Comparison of ENCODE assay signal across 25 cellular contexts in the genomic region with DNA sequence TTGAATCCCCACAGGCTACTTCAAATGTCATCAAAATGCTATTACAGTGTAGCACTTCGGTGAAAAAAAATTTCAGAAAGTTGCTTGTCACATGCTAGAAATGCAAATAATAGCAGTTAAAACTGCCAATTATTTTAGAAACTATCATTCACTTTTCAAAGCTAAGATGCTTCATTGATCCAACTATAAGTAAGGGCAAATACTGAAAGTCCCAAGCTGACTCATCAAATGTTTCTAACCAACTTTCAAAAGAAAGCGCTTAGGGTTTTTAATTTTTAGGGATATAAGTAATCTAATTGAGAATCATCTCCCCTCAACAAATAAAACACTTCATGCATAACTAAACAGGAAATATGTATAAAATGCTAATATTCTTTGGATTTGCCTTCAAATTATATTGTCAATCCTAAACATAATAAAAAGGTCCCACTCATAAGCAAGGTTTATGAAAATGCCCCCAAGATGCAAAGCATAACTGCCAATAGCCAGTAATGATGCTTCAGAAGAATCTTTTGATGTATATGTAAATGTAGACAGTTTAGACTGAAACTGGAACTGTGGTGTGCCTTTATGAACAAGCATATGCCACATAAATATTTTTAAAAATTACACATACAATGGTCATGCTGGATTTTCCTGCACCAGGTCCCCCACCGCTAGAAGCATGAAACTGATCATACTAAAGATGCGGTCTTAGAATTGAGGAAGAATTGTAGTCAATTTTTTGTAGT. TPM values are rescaled to one million over a fixed set of nuclear protein-coding genes. Genes with fewer than 3 reads are reported as not detected.
DNase-seq lines count a peak whose midpoint lies in the region; ATAC-seq and TF ChIP-seq lines count a peak whose summit lies in the region.
"Had no signal": no experiment of that assay in that cellular context is flagged by ENCODE, and none has a peak within 500 bp of the region (broad histone marks: within the 10 kb centered on the region; RNA-seq: fewer than 3 reads in every experiment).

No MANE protein-coding gene starts in this region.

- no peak overlapping the region for H2AK9ac ChIP-seq in IMR-90 (replicated peaks; ENCODE audit: low read depth, low read length, poor library complexity)

- in situ Hi-C loops in mammary epithelial cell (cut with MboI; ENCODE audit: low sequenced_read_pairs in 2 of 2): no loop called here
- in situ Hi-C loops in IMR-90 (cut with MboI; ENCODE audit: low sequenced_read_pairs): no loop called here

- H3K36me3 Mint-ChIP-seq in MCF 10A (ENCODE audit: insufficient read depth, unreplicated experiment): peaks cover 79% of the 10 kb centered on the region
- H3K36me3 Mint-ChIP-seq in memory B cell: peaks cover 40% of the 10 kb centered on the region
- H3K36me3 Mint-ChIP-seq in neural progenitor cell: peaks cover 53% of the 10 kb centered on the region

- H3K27me3 ChIP-seq in mammary epithelial cell (ENCODE audit: insufficient read depth, low read length) (no peaks in the 10 kb centered on the region), IMR-90 (ENCODE audit: control insufficient read depth, insufficient read depth, low read length) (no peaks in the 10 kb centered on the region), thyroid gland (no peaks in the 10 kb centered on the region), neural progenitor cell (no peaks in the 10 kb centered on the region)

- H3K79me1 ChIP-seq in IMR-90 (ENCODE audit: low read depth in 1 of 2, low read length in 2 of 2): no peaks in the 10 kb centered on the region

- dilution Hi-C loops in mammary epithelial cell (cut with HindIII; ENCODE audit: low sequenced_read_pairs): no loop called here
- dilution Hi-C loops in IMR-90 (cut with HindIII; ENCODE audit: low sequenced_read_pairs, unreplicated experiment): no loop called here

- ATAC-seq in HG02588 (IDR thresholded peaks at IDR 0.05; ENCODE audit: unreplicated experiment) (peak; percentile 49), IMR-90 (ENCODE audit: low read depth) (no peak), memory B cell (ENCODE audit: low read depth) (no peak), HG03095 (IDR thresholded peaks at IDR 0.05; ENCODE audit: unreplicated experiment) (no peak)
- ATAC-seq: A549, GM23338, HCT116 had no signal

- H4K5ac ChIP-seq in IMR-90 (ENCODE audit: low read depth, low read length): no peak overlapping the region

- H2BK20ac ChIP-seq in IMR-90 (ENCODE audit: low read depth, low read length): no peak overlapping the region

- H3K4me1 ChIP-seq in mammary epithelial cell (ENCODE audit: insufficient read depth, low read length): peaks cover 9% of the 10 kb centered on the region
- H3K4me1 ChIP-seq in IMR-90 (ENCODE audit: control insufficient read depth, insufficient read depth, low read length): peaks cover under 1% of the 10 kb centered on the region; the same call in 1 of the 2 replicates
- H3K4me1 ChIP-seq in thyroid gland: peaks cover 0 to 1% of the 10 kb centered on the region in 2 donors
- H3K4me1 ChIP-seq in neural progenitor cell: no peaks in the 10 kb centered on the region

- TF ChIP-seq POLR2A in IMR-90 (IDR thresholded peaks at IDR 0.05; ENCODE audit: low read depth, low read length): no peak
- no peak for TF ChIP-seq POLR2A in thyroid gland (IDR thresholded peaks at IDR 0.05)

- H2BK120ac ChIP-seq in IMR-90 (ENCODE audit: low read depth, low read length): no peak overlapping the region

- peak overlapping the region; percentile 31 for H3K27ac Mint-ChIP-seq in MCF 10A (ENCODE audit: low read depth, unreplicated experiment)
- H3K27ac Mint-ChIP-seq in memory B cell: peak overlapping the region; percentile 39
- no peak overlapping the region for H3K27ac Mint-ChIP-seq in neural progenitor cell
- H3K27ac Mint-ChIP-seq: CD4-positive, alpha-beta T cell; GM23338 had no signal

- H3K4me3 Mint-ChIP-seq in MCF 10A (ENCODE audit: unreplicated experiment): no peak overlapping the region
- no peak overlapping the region for H3K4me3 Mint-ChIP-seq in memory B cell
- H3K4me3 Mint-ChIP-seq in neural progenitor cell: no peak overlapping the region
- H3K4me3 Mint-ChIP-seq: CD4-positive, alpha-beta T cell; GM23338 had no signal

- H3K27me3 Mint-ChIP-seq in MCF 10A (ENCODE audit: insufficient read depth, unreplicated experiment) (no peaks in the 10 kb centered on the region), memory B cell (no peaks in the 10 kb centered on the region), neural progenitor cell (ENCODE audit: insufficient read depth, low read depth) (no peaks in the 10 kb centered on the region)
- H3K27me3 Mint-ChIP-seq: CD4-positive, alpha-beta T cell had no signal

- TF ChIP-seq CTCF in MCF 10A (IDR thresholded peaks at IDR 0.05; ENCODE audit: unreplicated experiment) (no peak), mammary epithelial cell (conservative IDR thresholded peaks at IDR 0.05 in 1 of 2, IDR thresholded peaks at IDR 0.05 in 1 of 2; ENCODE audit: extremely low read depth in 1 of 2, insufficient read depth in 1 of 2, low read depth in 1 of 2, low read length in 2 of 2) (no peak), IMR-90 (conservative IDR thresholded peaks at IDR 0.05; ENCODE audit: low read depth, low read length) (no peak), thyroid gland (IDR thresholded peaks at IDR 0.05) (no peak), neural progenitor cell (IDR thresholded peaks at IDR 0.05) (no peak)

- CTCF ChIA-PET in MCF 10A (lab: Yijun Ruan, JAX) (interaction anchor here (1.0 to 1.2 kb wide), 3 partner anchors 23 to 38 kb away, joined by 3 to 4 read pairs (median 3); no protein-coding TSS in a partner anchor), mammary epithelial cell (lab: Charles Lee; ENCODE audit: low non-redundant PET) (no interaction called here), IMR-90 (lab: Yijun Ruan, JAX) (no interaction called here)

- H3K4me3 ChIP-seq in mammary epithelial cell (replicated peaks in 1 of 3; ENCODE audit: insufficient read depth in 1 of 3, low read depth in 2 of 3, low read length in 3 of 3): no peak overlapping the region
- no peak overlapping the region for H3K4me3 ChIP-seq in IMR-90 (ENCODE audit: insufficient read depth, low read depth, low read length)
- H3K4me3 ChIP-seq in thyroid gland (replicated peaks in 1 of 3): no peak overlapping the region
- H3K4me3 ChIP-seq in neural progenitor cell: no peak overlapping the region
- H3K4me3 ChIP-seq: A549, GM23338, SK-N-MC had no signal

- intact Hi-C loops in MCF 10A (cut with micrococcal nuclease): no loop called here
- intact Hi-C loops in mammary epithelial cell (cut with micrococcal nuclease): no loop called here
- intact Hi-C loops in IMR-90 (cut with micrococcal nuclease): no loop called here
- intact Hi-C loops in thyroid gland (cut with DNase I): no loop called here

- H2AK5ac ChIP-seq in IMR-90 (ENCODE audit: low read depth, low read length): no peak overlapping the region

- H2BK15ac ChIP-seq in IMR-90 (ENCODE audit: low read depth, low read length): no peak overlapping the region

- H3K18ac ChIP-seq in IMR-90 (ENCODE audit: low read depth, low read length): no peak overlapping the region

- H3K9me3 Mint-ChIP-seq in MCF 10A (ENCODE audit: unreplicated experiment): peaks cover 8% of the 10 kb centered on the region
- peaks cover 2% of the 10 kb centered on the region for H3K9me3 Mint-ChIP-seq in memory B cell
- H3K9me3 Mint-ChIP-seq in neural progenitor cell: no peaks in the 10 kb centered on the region
- H3K9me3 Mint-ChIP-seq: CD4-positive, alpha-beta T cell; GM23338 had no signal

- H3F3A ChIP-seq in neural progenitor cell (ENCODE audit: low read depth): no peaks in the 10 kb centered on the region

- whole genome bisulfite sequencing in mammary epithelial cell (ENCODE audit: low coverage, missing lambda C conversion rate): 93% methylated on average over 4 of the region's 4 CpGs
- WGBS in IMR-90 (ENCODE audit: extremely low coverage in 2 of 2, insufficient read length in 1 of 2), 2 experiments: 100% methylated on average over 1 of the region's 4 CpGs; no CpG with 5 or more reads in 1 of the 2 experiments
- 95% methylated on average over 4 of the region's 4 CpGs for WGBS in thyroid gland, 2 donors

- H3K9ac ChIP-seq in mammary epithelial cell (ENCODE audit: insufficient read depth, low read length) (no peak overlapping the region), IMR-90 (ENCODE audit: low read depth, low read length) (no peak overlapping the region), neural progenitor cell (no peak overlapping the region)

- no peak overlapping the region for H2BK5ac ChIP-seq in IMR-90 (ENCODE audit: low read depth, low read length, poor library complexity, severe bottlenecking)

- no peak overlapping the region for H3K23ac ChIP-seq in IMR-90 (ENCODE audit: low read depth, low read length)

- DNase-seq in MCF 10A (ENCODE audit: unreplicated experiment): no peak
- no peak for DNase-seq in mammary epithelial cell
- DNase-seq in IMR-90: no peak
- DNase-seq in memory B cell (ENCODE audit: low spot score in 2 of 2): no peak
- no peak for DNase-seq in thyroid gland
- DNase-seq in neural progenitor cell (ENCODE audit: low spot score): no peak
- DNase-seq: Caco-2; CD4-positive, alpha-beta T cell; DMS153; GDM1; NCI-H1105 treated with DMSO at 0.1 percent for 48 hours; NCI-H1694; NCI-H774; SHP77 had no signal

- no peak overlapping the region for H3K27ac ChIP-seq in mammary epithelial cell (ENCODE audit: insufficient read depth, low read depth, low read length)
- H3K27ac ChIP-seq in IMR-90 (ENCODE audit: insufficient read depth, low read length): no peak overlapping the region
- H3K27ac ChIP-seq in thyroid gland: no peak overlapping the region
- H3K27ac ChIP-seq in neural progenitor cell: no peak overlapping the region
- H3K27ac ChIP-seq: A549, SK-N-MC had no signal

- no peak overlapping the region for H3K14ac ChIP-seq in IMR-90 (replicated peaks; ENCODE audit: low read depth, low read length)

- H3K56ac ChIP-seq in IMR-90 (ENCODE audit: extremely low read depth, insufficient read depth, low read length): no peak overlapping the region

- no peak overlapping the region for H4K8ac ChIP-seq in IMR-90 (ENCODE audit: low read depth in 2 of 2, low read length in 2 of 2)

- H3K9me1 ChIP-seq in IMR-90 (ENCODE audit: insufficient read depth, low read length): peaks cover under 1% of the 10 kb centered on the region; the same call in 1 of the 2 replicates

- H2AFZ ChIP-seq in mammary epithelial cell (ENCODE audit: low read depth, low read length): no peak overlapping the region
- H2AFZ ChIP-seq in IMR-90 (replicated peaks; ENCODE audit: low read length, poor library complexity): no peak overlapping the region
- no peak overlapping the region for H2AFZ ChIP-seq in neural progenitor cell (replicated peaks)
- H2AFZ ChIP-seq: GM23338 had no signal

- peaks cover 4% of the 10 kb centered on the region for H3K4me1 Mint-ChIP-seq in MCF 10A (ENCODE audit: insufficient read depth, unreplicated experiment)
- no peaks in the 10 kb centered on the region for H3K4me1 Mint-ChIP-seq in memory B cell
- no peaks in the 10 kb centered on the region for H3K4me1 Mint-ChIP-seq in neural progenitor cell
- H3K4me1 Mint-ChIP-seq: GM23338 had no signal

- no peak for TF ChIP-seq RAD21 in IMR-90 (IDR thresholded peaks at IDR 0.05; ENCODE audit: low read length)

- no peak overlapping the region for H3K4ac ChIP-seq in IMR-90 (ENCODE audit: low read depth, low read length)

- H3K4me2 ChIP-seq in mammary epithelial cell (ENCODE audit: insufficient read depth, low read depth, low read length): no peak overlapping the region
- H3K4me2 ChIP-seq in IMR-90 (ENCODE audit: low read depth, low read length): no peak overlapping the region
- no peak overlapping the region for H3K4me2 ChIP-seq in neural progenitor cell
- H3K4me2 ChIP-seq: A549, GM23338 had no signal

- POLR2A ChIA-PET in MCF 10A (lab: Yijun Ruan, JAX): interaction anchor here (0.7 kb wide), 1 partner anchor 364 kb away, joined by 3 read pairs; no protein-coding TSS in a partner anchor
- POLR2A ChIA-PET in IMR-90 (lab: Charles Lee; ENCODE audit: unreplicated experiment): interaction anchor here (0.7 kb wide), 1 partner anchor 1287 kb away, joined by 3 read pairs; no protein-coding TSS in a partner anchor

- H3K79me2 ChIP-seq in mammary epithelial cell (ENCODE audit: insufficient read depth, low read length) (no peaks in the 10 kb centered on the region), neural progenitor cell (ENCODE audit: low read depth) (no peaks in the 10 kb centered on the region)

- H3K9me3 ChIP-seq in mammary epithelial cell (replicated peaks; ENCODE audit: insufficient read depth, low read length) (peaks cover 6% of the 10 kb centered on the region), IMR-90 (ENCODE audit: control insufficient read depth, insufficient read depth, low read length) (no peaks in the 10 kb centered on the region; the same call in 1 of the 2 replicates), thyroid gland (no peaks in the 10 kb centered on the region), neural progenitor cell (ENCODE audit: low read depth) (no peaks in the 10 kb centered on the region)
- H3K9me3 ChIP-seq: Caco-2 had no signal

- no peaks in the 10 kb centered on the region for H4K20me1 ChIP-seq in mammary epithelial cell (ENCODE audit: insufficient read depth, low read length)
- H4K20me1 ChIP-seq in IMR-90 (ENCODE audit: insufficient read depth, low read length): no peaks in the 10 kb centered on the region
- H4K20me1 ChIP-seq in neural progenitor cell (ENCODE audit: low read depth): no peaks in the 10 kb centered on the region

- peaks cover 16% of the 10 kb centered on the region for H3K36me3 ChIP-seq in mammary epithelial cell (ENCODE audit: insufficient read depth, low read length)
- H3K36me3 ChIP-seq in IMR-90 (ENCODE audit: control insufficient read depth, insufficient read depth, low read length): peaks cover 33% of the 10 kb centered on the region
- peaks cover 58 to 60% of the 10 kb centered on the region in 2 donors for H3K36me3 ChIP-seq in thyroid gland
- H3K36me3 ChIP-seq in neural progenitor cell: peaks cover 9% of the 10 kb centered on the region

- H4K91ac ChIP-seq in IMR-90 (ENCODE audit: insufficient read depth, low read depth, low read length): no peak overlapping the region

- no TSS peak for BruUV-seq in MCF 10A (replicated peaks; lab: Mats Ljungman, UMichigan)
- BruUV-seq in mammary epithelial cell (replicated peaks; lab: Mats Ljungman, UMichigan): no TSS peak
- no TSS peak for BruUV-seq in IMR-90 (replicated peaks; lab: Mats Ljungman, UMichigan)

RNA-seq across cellular contexts. Expression of gene ACTL7A, which starts 12.2 kb away (rescaled TPM):
- total RNA-seq in MCF 10A (2022): not detected in 2 replicates
- total RNA-seq in mammary epithelial cell: not detected
- not detected for polyA plus RNA-seq in mammary epithelial cell
- not detected for polyA minus RNA-seq in mammary epithelial cell
- not detected in 2 replicates for total RNA-seq in IMR-90 (2012; rRNA removed)
- not detected in 2 replicates for polyA plus RNA-seq in IMR-90 (2012; rRNA removed)
- polyA plus RNA-seq in IMR-90 (2012; cell fraction: cytosol; rRNA removed): not detected in 2 replicates
- not detected in 2 replicates for polyA plus RNA-seq in IMR-90 (2012; cell fraction: nucleus; rRNA removed; ENCODE audit: low replicate concordance)
- total RNA-seq in thyroid gland: under 1 TPM in 1 of 4 donors, not detected in 3; 0.67 TPM
- total RNA-seq in neural progenitor cell (ENCODE audit: low replicate concordance): not detected in 2 replicates
- total RNA-seq: Caco-2; CD4-positive, alpha-beta T cell; Daoy; GM23338; NCI-H460; OCI-LY7; RPMI7951 had no signal
- polyA plus RNA-seq: A549, BJ, GM23338 had no signal

RNA-seq across cellular contexts. Expression of gene ACTL7B, which starts 18.4 kb away (rescaled TPM):
- total RNA-seq in MCF 10A (2022) (not detected in 2 replicates), mammary epithelial cell (not detected), IMR-90 (2012; rRNA removed) (not detected in 2 replicates), thyroid gland (under 1 TPM in 2 of 4 donors, not detected in 2; 0.33 to 0.54 TPM), neural progenitor cell (ENCODE audit: low replicate concordance) (not detected in 2 replicates)
- polyA plus RNA-seq in mammary epithelial cell (not detected), IMR-90 (2012; rRNA removed) (not detected in 2 replicates)
- not detected for polyA minus RNA-seq in mammary epithelial cell
- not detected in 2 replicates for polyA plus RNA-seq in IMR-90 (2012; cell fraction: cytosol; rRNA removed)
- 0.08 and 0.24 TPM in 2 replicates for polyA plus RNA-seq in IMR-90 (2012; cell fraction: nucleus; rRNA removed; ENCODE audit: low replicate concordance)
- total RNA-seq: Caco-2, Daoy, GM23338, NCI-H460, OCI-LY7, RPMI7951 had no signal
- polyA plus RNA-seq: A549, BJ, GM23338 had no signal

RNA-seq across cellular contexts. Expression of gene ELP1, which starts 59.7 kb away (rescaled TPM):
- 36.9 and 39.6 TPM in 2 replicates for total RNA-seq in MCF 10A (2022)
- 10 to 100 TPM; 24.2 to 30.2 TPM for total RNA-seq in mammary epithelial cell
- polyA plus RNA-seq in mammary epithelial cell: 17.6 TPM
- polyA minus RNA-seq in mammary epithelial cell: 23.4 TPM
- total RNA-seq in IMR-90 (2012; rRNA removed): 39.7 and 43.2 TPM in 2 replicates
- 15.3 and 20.0 TPM in 2 replicates for polyA plus RNA-seq in IMR-90 (2012; rRNA removed)
- 4.1 and 8.9 TPM in 2 replicates for polyA plus RNA-seq in IMR-90 (2012; cell fraction: cytosol; rRNA removed)
- polyA plus RNA-seq in IMR-90 (2012; cell fraction: nucleus; rRNA removed; ENCODE audit: low replicate concordance): 12.8 and 56.7 TPM in 2 replicates
- total RNA-seq in thyroid gland: 10 to 100 TPM; 31.3 to 37.8 (median 34.4) TPM
- 42.8 and 97.2 TPM in 2 replicates for total RNA-seq in neural progenitor cell (ENCODE audit: low replicate concordance)

RNA-seq across cellular contexts. Expression of gene ABITRAM, which starts 60.0 kb away (rescaled TPM):
- 39.4 and 45.5 TPM in 2 replicates for total RNA-seq in MCF 10A (2022)
- total RNA-seq in mammary epithelial cell: 10 to 100 TPM; 13.0 to 18.5 TPM
- 14.1 TPM for polyA plus RNA-seq in mammary epithelial cell
- polyA minus RNA-seq in mammary epithelial cell: 2.9 TPM
- total RNA-seq in IMR-90 (2012; rRNA removed): 8.6 TPM in 2 replicates
- 8.8 and 10.3 TPM in 2 replicates for polyA plus RNA-seq in IMR-90 (2012; rRNA removed)
- 2.4 and 3.0 TPM in 2 replicates for polyA plus RNA-seq in IMR-90 (2012; cell fraction: cytosol; rRNA removed)
- polyA plus RNA-seq in IMR-90 (2012; cell fraction: nucleus; rRNA removed; ENCODE audit: low replicate concordance): 1.5 and 12.7 TPM in 2 replicates
- 10 to 100 TPM; 18.5 to 42.9 (median 19.1) TPM for total RNA-seq in thyroid gland
- 13.1 and 20.4 TPM in 2 replicates for total RNA-seq in neural progenitor cell (ENCODE audit: low replicate concordance)
